12 cellular contexts compared by ENCODE assay signal in genomic region chr11:60953781-60954180, GRCh38. TPM values are rescaled to one million over a fixed set of nuclear protein-coding genes. Genes with fewer than 3 reads are reported as not detected.
DNase-seq lines count a peak whose midpoint lies in the region; ATAC-seq and TF ChIP-seq lines count a peak whose summit lies in the region.
"Had no signal": no experiment of that assay in that cellular context is flagged by ENCODE, and none has a peak within 500 bp of the region (broad histone marks: within the 10 kb centered on the region; RNA-seq: fewer than 3 reads in every experiment).

No MANE protein-coding gene starts in this region.

- peaks cover 36% of the 10 kb centered on the region for H3K4me1 ChIP-seq in OCI-LY7 (ENCODE audit: insufficient read depth, low read length, poor library complexity, severe bottlenecking)
- H3K4me1 ChIP-seq: adrenal gland had no signal

- no peaks in the 10 kb centered on the region for H4K20me1 ChIP-seq in OCI-LY7 (ENCODE audit: insufficient read depth, low read length)

- CTCF ChIA-PET in OCI-LY7 (lab: Charles Lee; ENCODE audit: unreplicated experiment) = interaction anchor here (0.6 to 1.7 kb wide), 2 partner anchors 31 to 38 kb away, joined by 3 read pairs; no protein-coding TSS in a partner anchor

- no peak for TF ChIP-seq CTCF in OCI-LY7 (conservative IDR thresholded peaks at IDR 0.05; ENCODE audit: low read length)
- no peak for TF ChIP-seq CTCF in fibroblast of mammary gland (conservative IDR thresholded peaks at IDR 0.05; ENCODE audit: control insufficient read depth, insufficient read depth, low read depth, low read length)

- POLR2A ChIA-PET in OCI-LY7 (lab: Charles Lee) = interaction anchor here (0.6 to 1.8 kb wide), 6 partner anchors 9 to 41 kb away, joined by 3 to 8 read pairs (median 4); partner anchors contain the start of gene TMEM109

- no peak for ATAC-seq in GM19467 (IDR thresholded peaks at IDR 0.05; ENCODE audit: unreplicated experiment)

- intact Hi-C loops in OCI-LY7 (cut with micrococcal nuclease; ENCODE audit: unreplicated experiment) = loop anchor here (10.0 kb wide), 1 partner anchor 59 kb away; no protein-coding TSS in a partner anchor

- H3K4me2 ChIP-seq in OCI-LY7 (ENCODE audit: low read length) = no peak overlapping the region

- no peaks in the 10 kb centered on the region for H3K36me3 ChIP-seq in OCI-LY7 (ENCODE audit: insufficient read depth, low read length)
- H3K36me3 ChIP-seq: adrenal gland had no signal

- DNase-seq in CD1c-positive myeloid dendritic cell (ENCODE audit: extremely low spot score) = peak; percentile 94
- no peak for DNase-seq in OCI-LY7 (ENCODE audit: low spot score)
- peak; percentile 62 for DNase-seq in fibroblast of mammary gland (ENCODE audit: low read depth)
- DNase-seq in pons (ENCODE audit: low spot score) = peak; percentile 58
- DNase-seq in cerebellum (ENCODE audit: low spot score) = no peak
- DNase-seq in activated CD8-positive, alpha-beta memory T cell treated with anti-CD3 and anti-CD28 coated beads, Interleukin-2, amount 50 U/mL, for 4 hours = no peak
- no peak for DNase-seq in NCI-H1105 treated with DMSO at 0.1 percent for 48 hours (lab: John Stamatoyannopoulos, UW)
- DNase-seq: activated CD4-positive, CD25-positive, alpha-beta regulatory T cell treated with anti-CD3 and anti-CD28 coated beads, Interleukin-2, amount 50 U/mL, for 72 hours; activated T-cell treated with anti-CD3 and anti-CD28 coated beads, Interleukin-2, amount 50 U/mL, for 48 hours; NCI-H1048 had no signal

- no TSS peak for BruUV-seq in OCI-LY7 (replicated peaks; lab: Mats Ljungman, UMichigan)

- H3K9me3 ChIP-seq in OCI-LY7 (ENCODE audit: low read length) = no peaks in the 10 kb centered on the region
- H3K9me3 ChIP-seq: adrenal gland had no signal

- 0 out of 2 replicates have a peak overlapping the region, but pooled peaks have one; percentile 20 for H2AFZ ChIP-seq in OCI-LY7 (ENCODE audit: low read length)

- no peak overlapping the region for H3K27ac ChIP-seq in OCI-LY7 (ENCODE audit: low read depth, low read length, poor library complexity, severe bottlenecking)

- H3K79me2 ChIP-seq in OCI-LY7 (ENCODE audit: insufficient read depth, low read depth, low read length) = peaks cover 3% of the 10 kb centered on the region; the same call in 1 of the 2 replicates

- no peaks in the 10 kb centered on the region for H3K9me2 ChIP-seq in OCI-LY7 (ENCODE audit: insufficient read depth, low read length)

- H3K4me3 ChIP-seq in OCI-LY7 (ENCODE audit: low read depth, low read length, poor library complexity, severe bottlenecking) (no peak overlapping the region), fibroblast of mammary gland (ENCODE audit: control insufficient read depth, low read depth, low read length) (no peak overlapping the region)
- H3K4me3 ChIP-seq: adrenal gland had no signal

RNA-seq across cellular contexts. Expression of gene SLC15A3, which starts 1.8 kb away (rescaled TPM):
- 7.2 and 12.6 TPM in 2 replicates for total RNA-seq in OCI-LY7 (2014; rRNA removed; shearing (Covaris generic))
- total RNA-seq in OCI-LY7 (2022) (41.4 and 43.9 TPM in 2 replicates), cerebellum (3.3 TPM)

RNA-seq across cellular contexts. Expression of gene CD6, which starts 17.7 kb away (rescaled TPM):
- total RNA-seq in OCI-LY7 (2014; rRNA removed; shearing (Covaris generic)) = not detected in 2 replicates
- total RNA-seq in OCI-LY7 (2022) (not detected in 2 replicates), cerebellum (0.27 TPM)

RNA-seq across cellular contexts. Expression of gene TMEM132A, which starts 29.5 kb away (rescaled TPM):
- total RNA-seq in OCI-LY7 (2014; rRNA removed; shearing (Covaris generic)) = 5.0 and 8.9 TPM in 2 replicates
- total RNA-seq in OCI-LY7 (2022) (5.5 and 7.5 TPM in 2 replicates), cerebellum (69.1 TPM)

RNA-seq across cellular contexts. Expression of gene TMEM109, which starts 39.8 kb away (rescaled TPM):
- 57.0 and 62.4 TPM in 2 replicates for total RNA-seq in OCI-LY7 (2014; rRNA removed; shearing (Covaris generic))
- total RNA-seq in OCI-LY7 (2022) (67.8 and 68.6 TPM in 2 replicates), cerebellum (7.3 TPM)

RNA-seq across cellular contexts. Expression of gene PRPF19, which starts 47.4 kb away (rescaled TPM):
- 95.2 and 120 TPM in 2 replicates for total RNA-seq in OCI-LY7 (2014; rRNA removed; shearing (Covaris generic))
- total RNA-seq in OCI-LY7 (2022) (135 and 153 TPM in 2 replicates), cerebellum (48.2 TPM)

Comparison
In these comparisons a context has a peak if more than half of its experiments do, and no peak if none do; other contexts are left out.
1. DNase-seq: peak in CD1c-positive myeloid dendritic cell (single experiment), fibroblast of mammary gland (single experiment) and pons (single experiment); none in OCI-LY7 (single experiment), cerebellum (single experiment), activated CD8-positive, alpha-beta memory T cell treated with anti-CD3 and anti-CD28 coated beads, Interleukin-2, amount 50 U/mL, for 4 hours (single experiment) and NCI-H1105 treated with DMSO at 0.1 percent for 48 hours (single experiment).